In the genomic region with DNA sequence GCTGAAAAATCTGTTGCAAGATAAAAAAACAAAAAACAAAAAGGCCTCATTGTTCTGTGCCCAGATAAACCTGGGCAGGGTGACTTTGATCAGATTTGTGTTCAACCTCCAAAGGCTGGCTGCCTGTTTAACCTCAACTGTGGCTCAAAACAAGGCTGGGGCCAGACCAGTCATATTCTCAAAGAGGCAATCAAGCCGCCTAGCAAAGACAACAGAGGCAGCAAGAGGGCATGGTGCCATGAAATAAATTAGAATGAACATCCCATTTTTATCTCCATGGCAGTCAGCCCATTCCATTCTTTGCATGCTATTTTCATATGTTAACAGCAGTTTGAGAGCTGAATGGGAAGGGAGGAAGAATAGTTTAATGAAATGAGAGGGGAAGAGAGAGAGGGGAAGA, we compare ENCODE assay signal across 16 cellular contexts.
"Had no signal": no experiment of that assay in that cellular context is flagged by ENCODE, and none has a peak within 500 bp of the region (broad histone marks: within the 10 kb centered on the region; RNA-seq: fewer than 3 reads in every experiment).

No MANE protein-coding gene starts in this region.

- H3K4me3 Mint-ChIP-seq: activated CD8-positive, alpha-beta T cell treated with anti-CD3 and anti-CD28 coated beads, Interleukin-2, amount 10 ng/mL, durations not matched to agents 7 days and 5 days; natural killer cell; stimulated activated effector memory CD8-positive, alpha-beta T cell treated with anti-CD3 and anti-CD28 coated beads, Interleukin-12 subunit alpha, Interleukin-12 subunit beta, amount 100 ng/mL, for 72 hours had no signal

- H3K36me3 Mint-ChIP-seq: natural killer cell; stimulated activated effector memory CD8-positive, alpha-beta T cell treated with anti-CD3 and anti-CD28 coated beads, Interleukin-12 subunit alpha, Interleukin-12 subunit beta, amount 100 ng/mL, for 72 hours had no signal

- H3K9me3 ChIP-seq: uterus had no signal

- H3K36me3 ChIP-seq: ascending aorta, tibial artery, uterus had no signal

- ATAC-seq: activated CD8-positive, alpha-beta T cell treated with anti-CD3 and anti-CD28 coated beads, Interleukin-2, amount 10 ng/mL, durations not matched to agents 7 days and 5 days; foreskin keratinocyte; left lobe of liver; natural killer cell; right cardiac atrium; stimulated activated effector memory CD8-positive, alpha-beta T cell treated with anti-CD3 and anti-CD28 coated beads, Interleukin-12 subunit alpha, Interleukin-12 subunit beta, amount 100 ng/mL, for 72 hours had no signal

- H3K4me1 ChIP-seq: ascending aorta, foreskin keratinocyte, tibial artery, uterus had no signal

- H3K4me1 Mint-ChIP-seq: natural killer cell; stimulated activated effector memory CD8-positive, alpha-beta T cell treated with anti-CD3 and anti-CD28 coated beads, Interleukin-12 subunit alpha, Interleukin-12 subunit beta, amount 100 ng/mL, for 72 hours had no signal

- H3K4me3 ChIP-seq: ascending aorta, tibial artery, uterus had no signal

- DNase-seq: activated CD4-positive, alpha-beta T cell treated with anti-CD3 and anti-CD28 coated beads for 48 hours; activated CD8-positive, alpha-beta memory T cell treated with anti-CD3 and anti-CD28 coated beads, Interleukin-2, amount 50 U/mL, for 48 hours; activated CD8-positive, alpha-beta T cell treated with anti-CD3 and anti-CD28 coated beads, Interleukin-2, amount 10 ng/mL, durations not matched to agents 7 days and 5 days; effector CD4-positive, alpha-beta T cell; foreskin keratinocyte; mammary epithelial cell; natural killer cell; nucleus accumbens; right cardiac atrium; small intestine; tibial artery; uterus had no signal

- H3K27ac Mint-ChIP-seq: activated CD8-positive, alpha-beta T cell treated with anti-CD3 and anti-CD28 coated beads, Interleukin-2, amount 10 ng/mL, durations not matched to agents 7 days and 5 days; natural killer cell; progenitor cell of endocrine pancreas; stimulated activated effector memory CD8-positive, alpha-beta T cell treated with anti-CD3 and anti-CD28 coated beads, Interleukin-12 subunit alpha, Interleukin-12 subunit beta, amount 100 ng/mL, for 72 hours had no signal

- H3K27ac ChIP-seq: ascending aorta, foreskin keratinocyte, tibial artery, uterus had no signal

- H3K27me3 ChIP-seq: ascending aorta, foreskin keratinocyte, tibial artery, uterus had no signal
